ENCODE assay signal across 18 cellular contexts in genomic region chr12:120370343-120371243, GRCh38. TPM values are rescaled to one million over a fixed set of nuclear protein-coding genes. Genes with fewer than 3 reads are reported as not detected.
DNase-seq lines count a peak whose midpoint lies in the region; ATAC-seq and TF ChIP-seq lines count a peak whose summit lies in the region.
"Had no signal": no experiment of that assay in that cellular context is flagged by ENCODE, and none has a peak within 500 bp of the region (broad histone marks: within the 10 kb centered on the region; RNA-seq: fewer than 3 reads in every experiment).

No MANE protein-coding gene starts in this region.

- H3K4me3 Mint-ChIP-seq in stimulated activated naive CD8-positive, alpha-beta T cell treated with anti-CD3 and anti-CD28 coated beads, Interleukin-15, Interleukin-2, amounts not matched to agents 100 ng/mL and 50 ng/mL, for 24 hours, result peak overlapping the region; percentile 68
- peak overlapping the region; percentile 66 for H3K4me3 Mint-ChIP-seq in activated naive CD8-positive, alpha-beta T cell treated with anti-CD3 and anti-CD28 coated beads for 36 hours
- H3K4me3 Mint-ChIP-seq in memory B cell, result peak overlapping the region; percentile 75

- DNase-seq in stimulated activated naive CD8-positive, alpha-beta T cell treated with anti-CD3 and anti-CD28 coated beads, Interleukin-15, Interleukin-2, amounts not matched to agents 100 U/mL and 50 U/mL, for 24 hours, result no peak
- DNase-seq in activated naive CD8-positive, alpha-beta T cell treated with anti-CD3 and anti-CD28 coated beads for 36 hours, result no peak
- DNase-seq in memory B cell (ENCODE audit: low spot score in 2 of 2) (no peak), foreskin melanocyte (no peak), dorsolateral prefrontal cortex (no peak), germinal center (ENCODE audit: low spot score) (no peak)
- DNase-seq: DMS79 treated with DMSO at 0.1 percent for 48 hours; hypothalamus; MG63; NCI-H2081 treated with DMSO at 0.1 percent for 48 hours; stimulated activated CD4-positive, alpha-beta T cell treated with anti-CD3 and anti-CD28 coated beads, Interleukin-12 subunit alpha, Interleukin-12 subunit beta, amount 100 ng/mL, for 4 hours; T1000; thyroid gland had no signal

- ATAC-seq in stimulated activated naive CD8-positive, alpha-beta T cell treated with anti-CD3 and anti-CD28 coated beads, Interleukin-15, Interleukin-2, amounts not matched to agents 100 U/mL and 50 U/mL, for 24 hours, result no peak
- ATAC-seq in memory B cell (ENCODE audit: low read depth), result no peak
- ATAC-seq in HG02970 (IDR thresholded peaks at IDR 0.05; ENCODE audit: low FRiP score, unreplicated experiment), result no peak
- ATAC-seq: esophagus mucosa had no signal

- no peaks in the 10 kb centered on the region for H3K9me3 Mint-ChIP-seq in stimulated activated naive CD8-positive, alpha-beta T cell treated with anti-CD3 and anti-CD28 coated beads, Interleukin-15, Interleukin-2, amounts not matched to agents 100 ng/mL and 50 ng/mL, for 24 hours
- no peaks in the 10 kb centered on the region for H3K9me3 Mint-ChIP-seq in activated naive CD8-positive, alpha-beta T cell treated with anti-CD3 and anti-CD28 coated beads for 36 hours
- H3K9me3 Mint-ChIP-seq in memory B cell, result no peaks in the 10 kb centered on the region

- H3K4me1 Mint-ChIP-seq in stimulated activated naive CD8-positive, alpha-beta T cell treated with anti-CD3 and anti-CD28 coated beads, Interleukin-15, Interleukin-2, amounts not matched to agents 100 ng/mL and 50 ng/mL, for 24 hours (ENCODE audit: low read depth), result peaks cover 18% of the 10 kb centered on the region
- H3K4me1 Mint-ChIP-seq in activated naive CD8-positive, alpha-beta T cell treated with anti-CD3 and anti-CD28 coated beads for 36 hours, result peaks cover 12% of the 10 kb centered on the region
- H3K4me1 Mint-ChIP-seq in memory B cell, result peaks cover 11% of the 10 kb centered on the region

- no peak for TF ChIP-seq CTCF in dorsolateral prefrontal cortex (IDR thresholded peaks at IDR 0.05 in 54 of 56, conservative IDR thresholded peaks at IDR 0.05 in 2 of 56; ENCODE audit: low read depth in 1 of 56, partially characterized antibody in 56 of 56)

- H3K27ac ChIP-seq in dorsolateral prefrontal cortex, result no peak overlapping the region
- H3K27ac ChIP-seq: parathyroid adenoma, thyroid gland had no signal

- intact Hi-C loops in dorsolateral prefrontal cortex (cut with DNase I), result no loop called here

- H3K27me3 ChIP-seq in dorsolateral prefrontal cortex, result peaks cover 0 to 35% (median 4%) of the 10 kb centered on the region in 45 donors
- H3K27me3 ChIP-seq: thyroid gland had no signal

- H3K27me3 Mint-ChIP-seq in stimulated activated naive CD8-positive, alpha-beta T cell treated with anti-CD3 and anti-CD28 coated beads, Interleukin-15, Interleukin-2, amounts not matched to agents 100 ng/mL and 50 ng/mL, for 24 hours, result peaks cover 70% of the 10 kb centered on the region
- H3K27me3 Mint-ChIP-seq in activated naive CD8-positive, alpha-beta T cell treated with anti-CD3 and anti-CD28 coated beads for 36 hours, result peaks cover 80% of the 10 kb centered on the region
- peaks cover 40% of the 10 kb centered on the region for H3K27me3 Mint-ChIP-seq in memory B cell

- H3K27ac Mint-ChIP-seq in stimulated activated naive CD8-positive, alpha-beta T cell treated with anti-CD3 and anti-CD28 coated beads, Interleukin-15, Interleukin-2, amounts not matched to agents 100 ng/mL and 50 ng/mL, for 24 hours, result no peak overlapping the region
- H3K27ac Mint-ChIP-seq in activated naive CD8-positive, alpha-beta T cell treated with anti-CD3 and anti-CD28 coated beads for 36 hours, result no peak overlapping the region
- no peak overlapping the region for H3K27ac Mint-ChIP-seq in memory B cell

- H3K36me3 Mint-ChIP-seq in stimulated activated naive CD8-positive, alpha-beta T cell treated with anti-CD3 and anti-CD28 coated beads, Interleukin-15, Interleukin-2, amounts not matched to agents 100 ng/mL and 50 ng/mL, for 24 hours (ENCODE audit: low read depth), result no peaks in the 10 kb centered on the region
- no peaks in the 10 kb centered on the region for H3K36me3 Mint-ChIP-seq in activated naive CD8-positive, alpha-beta T cell treated with anti-CD3 and anti-CD28 coated beads for 36 hours
- H3K36me3 Mint-ChIP-seq in memory B cell, result no peaks in the 10 kb centered on the region

- peak overlapping the region in 12 of 59 donors; percentile 51 to 75 (median 70) for H3K4me3 ChIP-seq in dorsolateral prefrontal cortex
- H3K4me3 ChIP-seq: lung, MG63, thyroid gland had no signal

RNA-seq across cellular contexts. Expression of gene MSI1, which starts 1.6 kb away (rescaled TPM):
- 1 to 10 TPM in 1 of 2 experiments, under 1 TPM in 1; 0.60 to 1.7 TPM for total RNA-seq in activated naive CD8-positive, alpha-beta T cell treated with anti-CD3 and anti-CD28 coated beads for 36 hours
- 10 to 100 TPM in 111 of 120 experiments, 1 to 10 TPM in 9; 4.5 to 44.7 (median 15.4) TPM for total RNA-seq in dorsolateral prefrontal cortex

RNA-seq across cellular contexts. Expression of gene PLA2G1B, which starts 43.0 kb away (rescaled TPM):
- total RNA-seq in activated naive CD8-positive, alpha-beta T cell treated with anti-CD3 and anti-CD28 coated beads for 36 hours, result not detected
- 1 to 10 TPM in 2 of 120 experiments, not detected in 118; 1.3 to 1.9 TPM for total RNA-seq in dorsolateral prefrontal cortex
- total RNA-seq: esophagus mucosa, thyroid gland had no signal
